ENCODE assay signal across 8 cellular contexts in genomic region chr22:40040927-40041326, GRCh38. TPM values are rescaled to one million over a fixed set of nuclear protein-coding genes. Genes with fewer than 3 reads are reported as not detected.
DNase-seq lines count a peak whose midpoint lies in the region; ATAC-seq and TF ChIP-seq lines count a peak whose summit lies in the region.

No MANE protein-coding gene starts in this region.

- no peak for ATAC-seq in omental fat pad (ENCODE audit: low FRiP score)
- ATAC-seq in stimulated activated memory B cell treated with anti-CD40 and anti-IgM and Interleukin-4, amounts not matched to agents 10 μg/mL and 1 μg/mL and 100 μg/mL, for 72 hours, result no peak

- H3K9me3 Mint-ChIP-seq in stimulated activated memory B cell treated with anti-CD40 and anti-IgM and Interleukin-4, amounts not matched to agents 10 μg/mL and 1 μg/mL and 100 μg/mL, for 72 hours, result no peaks in the 10 kb centered on the region
- no peaks in the 10 kb centered on the region for H3K9me3 Mint-ChIP-seq in type B pancreatic cell

- peaks cover 31% of the 10 kb centered on the region for H3K27me3 Mint-ChIP-seq in stimulated activated memory B cell treated with anti-CD40 and anti-IgM and Interleukin-4, amounts not matched to agents 10 μg/mL and 1 μg/mL and 100 μg/mL, for 72 hours
- peaks cover 33% of the 10 kb centered on the region for H3K27me3 Mint-ChIP-seq in type B pancreatic cell

- H3K9ac ChIP-seq in skeletal muscle satellite cell (ENCODE audit: low read depth, low read length), result no peak overlapping the region

- H3K4me2 ChIP-seq in skeletal muscle satellite cell (ENCODE audit: low read length), result peak overlapping the region; percentile 2

- H3K4me3 ChIP-seq in fibroblast of mammary gland (ENCODE audit: control insufficient read depth, low read depth, low read length), result no peak overlapping the region
- no peak overlapping the region for H3K4me3 ChIP-seq in skeletal muscle satellite cell (ENCODE audit: low read length)

- TF ChIP-seq CTCF in fibroblast of mammary gland (conservative IDR thresholded peaks at IDR 0.05; ENCODE audit: control insufficient read depth, insufficient read depth, low read depth, low read length), result no peak
- no peak for TF ChIP-seq CTCF in omental fat pad (IDR thresholded peaks at IDR 0.05)
- no peak for TF ChIP-seq CTCF in type B pancreatic cell (conservative IDR thresholded peaks at IDR 0.05)

- peaks cover 13% of the 10 kb centered on the region for H3K4me1 ChIP-seq in skeletal muscle satellite cell (ENCODE audit: control insufficient read depth, insufficient read depth, low read length)

- H3K27me3 ChIP-seq in skeletal muscle satellite cell (ENCODE audit: control insufficient read depth, insufficient read depth, low read length), result peaks cover 36% of the 10 kb centered on the region

- no peaks in the 10 kb centered on the region for H3K36me3 ChIP-seq in skeletal muscle satellite cell (ENCODE audit: insufficient read depth, low read length)

- peak; percentile 13 for DNase-seq in HK-2 (ENCODE audit: unreplicated experiment)
- DNase-seq in OCI-M1 (lab: John Stamatoyannopoulos, UW), result peak; percentile 81
- peak; percentile 74 for DNase-seq in fibroblast of mammary gland (ENCODE audit: low read depth)
- no peak for DNase-seq in activated CD4-positive, alpha-beta T cell treated with anti-CD3 and anti-CD28 coated beads for 4 hours
- no peak for DNase-seq in omental fat pad (ENCODE audit: low spot score)
- no peak for DNase-seq in type B pancreatic cell (ENCODE audit: extremely low spot score, unreplicated experiment)

- H3K4me3 Mint-ChIP-seq in stimulated activated memory B cell treated with anti-CD40 and anti-IgM and Interleukin-4, amounts not matched to agents 10 μg/mL and 1 μg/mL and 100 μg/mL, for 72 hours, result no peak overlapping the region
- H3K4me3 Mint-ChIP-seq in type B pancreatic cell, result no peak overlapping the region

- H3K4me1 Mint-ChIP-seq in stimulated activated memory B cell treated with anti-CD40 and anti-IgM and Interleukin-4, amounts not matched to agents 10 μg/mL and 1 μg/mL and 100 μg/mL, for 72 hours, result peaks cover 3% of the 10 kb centered on the region
- peaks cover 9% of the 10 kb centered on the region for H3K4me1 Mint-ChIP-seq in type B pancreatic cell (ENCODE audit: unreplicated experiment)

- no peaks in the 10 kb centered on the region for H3K9me3 ChIP-seq in skeletal muscle satellite cell (replicated peaks; ENCODE audit: low read length)

- H3K27ac Mint-ChIP-seq in stimulated activated memory B cell treated with anti-CD40 and anti-IgM and Interleukin-4, amounts not matched to agents 10 μg/mL and 1 μg/mL and 100 μg/mL, for 72 hours, result no peak overlapping the region
- no peak overlapping the region for H3K27ac Mint-ChIP-seq in type B pancreatic cell

- no peaks in the 10 kb centered on the region for H3K36me3 Mint-ChIP-seq in stimulated activated memory B cell treated with anti-CD40 and anti-IgM and Interleukin-4, amounts not matched to agents 10 μg/mL and 1 μg/mL and 100 μg/mL, for 72 hours
- no peaks in the 10 kb centered on the region for H3K36me3 Mint-ChIP-seq in type B pancreatic cell

RNA-seq across cellular contexts. Expression of gene FAM83F, which starts 46.2 kb away (rescaled TPM):
- total RNA-seq in skeletal muscle satellite cell (2012; rRNA removed), result not detected in 2 replicates
- total RNA-seq in omental fat pad (under 1 TPM; 0.37 to 0.84 (median 0.57) TPM), type B pancreatic cell (ENCODE audit: low replicate concordance) (12.4 and 37.5 TPM in 2 replicates)

Comparison
In these comparisons a context has a peak if more than half of its experiments do, and no peak if none do; other contexts are left out.
1. DNase-seq: peak in HK-2 (single experiment), OCI-M1 (single experiment) and fibroblast of mammary gland (single experiment); none in activated CD4-positive, alpha-beta T cell treated with anti-CD3 and anti-CD28 coated beads for 4 hours (0 of 2), omental fat pad (single experiment) and type B pancreatic cell (single experiment).